ENCODE assay signal across 22 cellular contexts in genomic region chr20:3510110-3510509, GRCh38. TPM values are rescaled to one million over a fixed set of nuclear protein-coding genes. Genes with fewer than 3 reads are reported as not detected.
DNase-seq lines count a peak whose midpoint lies in the region; ATAC-seq, FAIRE-seq and TF ChIP-seq lines count a peak whose summit lies in the region.
"Had no signal": no experiment of that assay in that cellular context is flagged by ENCODE, and none has a peak within 500 bp of the region (broad histone marks: within the 10 kb centered on the region; RNA-seq: fewer than 3 reads in every experiment).

No MANE protein-coding gene starts in this region.

- H3K4me1 ChIP-seq in HepG2 (ENCODE audit: insufficient read depth, low read length): peaks cover 30% of the 10 kb centered on the region
- peaks cover 0 to 39% (median 14%) of the 10 kb centered on the region in 4 donors for H3K4me1 ChIP-seq in stomach

- TF ChIP-seq RAD21 in HepG2 (CRISPR knock-in tag; IDR thresholded peaks at IDR 0.05): no peak

- peak; percentile 59 for FAIRE-seq in HepG2 (lab: Jason Lieb, UNC)
- FAIRE-seq: A204.1, D721Med, GM12891, GM18507, H1 had no signal

- peak; percentile 27 for ATAC-seq in Right ventricle myocardium superior (ENCODE audit: poor library complexity)
- ATAC-seq in left ventricle myocardium superior: no peak
- peak; percentile 99 for ATAC-seq in HepG2
- no peak for ATAC-seq in GM21528 (IDR thresholded peaks at IDR 0.05; ENCODE audit: low FRiP score, unreplicated experiment)

- POLR2A ChIA-PET in HepG2 (lab: Yijun Ruan, JAX): interaction anchor here (0.7 to 0.9 kb wide), 3 partner anchors 17 to 41 kb away, joined by 3 to 5 read pairs (median 3); partner anchors contain the start of gene ATRN

- H4K20me1 ChIP-seq in HepG2 (ENCODE audit: insufficient read depth, low read length): no peaks in the 10 kb centered on the region

- TF ChIP-seq EP300 in HepG2 (IDR thresholded peaks at IDR 0.05; ENCODE audit: low read depth in 2 of 2, low read length in 2 of 2): peak; percentile 48 to 86; a peak in 3 of 4 replicates
- no peak; the same call in 1 of the 2 replicates for TF ChIP-seq EP300 in HepG2 (CRISPR knock-in tag; IDR thresholded peaks at IDR 0.05; ENCODE audit: borderline replicate concordance)
- TF ChIP-seq EP300 in stomach (IDR thresholded peaks at IDR 0.05): no peak

- CTCF ChIA-PET in HepG2 (lab: Yijun Ruan, JAX; ENCODE audit: low intra/inter-chr PET ratio, low total read pairs): no interaction called here

- TF ChIP-seq CTCF in HepG2 (CRISPR knock-in tag; IDR thresholded peaks at IDR 0.05) (no peak), stomach (IDR thresholded peaks at IDR 0.05) (no peak)

- in situ Hi-C loops in HepG2 (cut with HindIII; ENCODE audit: extremely low pct_ligation_motif_present, low pct_unique_long_range_greater_than_20kb): no loop called here

- WGBS in HepG2 (ENCODE audit: low lambda C conversion rate): 18% methylated on average over 2 of the region's 2 CpGs
- WGBS in stomach, 5 donors: 16 to 35% (median 21%) methylated on average over 2 of the region's 2 CpGs

- H3K4me3 ChIP-seq in HepG2 (replicated peaks in 1 of 3; ENCODE audit: insufficient read depth in 1 of 3, low read depth in 2 of 3, low read length in 3 of 3) (no peak overlapping the region), stomach (no peak overlapping the region)
- H3K4me3 ChIP-seq: BLaER1 treated with 17β-estradiol and CSF1 and Interleukin-3, amounts not matched to agents 10 nM and 100 nM had no signal

- no TSS peak for BruUV-seq in HepG2 (replicated peaks; lab: Mats Ljungman, UMichigan)

- H3K36me3 ChIP-seq in HepG2 (replicated peaks in 1 of 2; ENCODE audit: control insufficient read depth in 1 of 2, insufficient read depth in 2 of 2, low read length in 2 of 2) (no peaks in the 10 kb centered on the region), stomach (no peaks in the 10 kb centered on the region)

- H3K9me3 ChIP-seq in HepG2 (ENCODE audit: low read length) (no peaks in the 10 kb centered on the region), stomach (no peaks in the 10 kb centered on the region)

- TF ChIP-seq POLR2A in HepG2 (IDR thresholded peaks at IDR 0.05; ENCODE audit: insufficient read depth in 1 of 2, low read depth in 2 of 2, low read length in 2 of 2) (no peak), stomach (IDR thresholded peaks at IDR 0.05) (no peak)

- intact Hi-C loops in Right ventricle myocardium superior (cut with DNase I): no loop called here
- intact Hi-C loops in left ventricle myocardium superior (cut with micrococcal nuclease): no loop called here
- intact Hi-C loops in HepG2 (cut with micrococcal nuclease; ENCODE audit: unreplicated experiment): loop anchor here (5.0 kb wide), 1 partner anchor 38 kb away; the partner anchor contains the start of gene ATRN
- intact Hi-C loops in stomach (cut with DNase I; ENCODE audit: low total_unique reads): no loop called here

- H3K9ac ChIP-seq in HepG2 (ENCODE audit: insufficient read depth, low read depth, low read length): peak overlapping the region; percentile 26; the same call in 1 of the 2 replicates
- H3K9ac ChIP-seq: BLaER1 treated with 17β-estradiol and CSF1 and Interleukin-3, amounts not matched to agents 10 nM and 100 nM had no signal

- peaks cover 19% of the 10 kb centered on the region for H3K79me2 ChIP-seq in HepG2 (ENCODE audit: insufficient read depth, low read length)

- DNase-seq in Right ventricle myocardium superior (no peak), left ventricle myocardium superior (no peak), amniotic epithelial cell (ENCODE audit: low read depth) (peak; percentile 12), HepG2 (ENCODE audit: low spot score) (peak; percentile 87), stomach (no peak), EL (no peak), epidermal melanocyte (ENCODE audit: insufficient read length, low spot score) (no peak)
- DNase-seq: CD8-positive, alpha-beta memory T cell; GF-D8; KG1; NCI-H1048; NCI-H1436 treated with DMSO at 0.1 percent for 48 hours; NCI-H2029 treated with DMSO at 0.1 percent for 48 hours; NCI-H510A treated with DMSO at 0.1 percent for 48 hours had no signal

- H3K27ac ChIP-seq in HepG2 (ENCODE audit: extremely low read length, insufficient read depth, low read length) (peak overlapping the region; percentile 55), stomach (peak overlapping the region in 3 of 5 donors; percentile 22 to 49 (median 38))
- H3K27ac ChIP-seq: BLaER1 treated with 17β-estradiol and CSF1 and Interleukin-3, amounts not matched to agents 10 nM and 100 nM; HL-60 had no signal

- peak overlapping the region; percentile 27; the same call in 1 of the 2 replicates for H3K4me2 ChIP-seq in HepG2 (ENCODE audit: low read depth, low read length)
- H3K4me2 ChIP-seq: BLaER1 treated with 17β-estradiol and CSF1 and Interleukin-3, amounts not matched to agents 10 nM and 100 nM had no signal

- no peaks in the 10 kb centered on the region for H3K27me3 ChIP-seq in HepG2 (ENCODE audit: control insufficient read depth in 1 of 2, insufficient read depth in 2 of 2, low read length in 2 of 2)
- no peaks in the 10 kb centered on the region for H3K27me3 ChIP-seq in stomach
- H3K27me3 ChIP-seq: BLaER1 treated with 17β-estradiol and CSF1 and Interleukin-3, amounts not matched to agents 10 nM and 100 nM had no signal

- H2AFZ ChIP-seq in HepG2 (ENCODE audit: low read length): no peak overlapping the region

TF ChIP-seq in HepG2, 621 proteins besides CTCF, POLR2A, EP300 and RAD21 (continues in another document):
- TF ChIP-seq IRF2 (CRISPR knock-in tag; IDR thresholded peaks at IDR 0.05): no peak
- TF ChIP-seq RERE (CRISPR knock-in tag; IDR thresholded peaks at IDR 0.05; ENCODE audit: low read depth): peak; percentile 77
- TF ChIP-seq FOXA1 (IDR thresholded peaks at IDR 0.05): no peak
- peak; percentile 72 for TF ChIP-seq FOXA1 (CRISPR knock-in tag; IDR thresholded peaks at IDR 0.05)

RNA-seq across cellular contexts. Expression of gene ATRN, which starts 39.3 kb away (rescaled TPM):
- total RNA-seq in Right ventricle myocardium superior: 30.0 TPM
- 34.3 TPM for total RNA-seq in left ventricle myocardium superior
- total RNA-seq in HepG2 (2016; rRNA removed; fragmentation: Illumina TruSeq; extraction: Trizol): 30.8 and 44.2 TPM in 2 replicates
- 3.7 and 4.2 TPM in 2 replicates for total RNA-seq in HepG2 (2016; cell fraction: cytosol; rRNA removed; fragmentation: Illumina TruSeq; extraction: Trizol; ENCODE audit: low read depth)
- total RNA-seq in HepG2 (2016; cell fraction: insoluble cytoplasmic fraction; rRNA removed; fragmentation: Illumina TruSeq; extraction: Trizol): 27.2 and 45.7 TPM in 2 replicates
- 9.6 and 11.5 TPM in 2 replicates for total RNA-seq in HepG2 (2016; cell fraction: membrane; rRNA removed; fragmentation: Illumina TruSeq; extraction: Trizol)
- 61.1 and 74.3 TPM in 2 replicates for total RNA-seq in HepG2 (2016; cell fraction: nucleus; rRNA removed; fragmentation: Illumina TruSeq; extraction: Trizol)
- 81.1 and 97.2 TPM in 2 replicates for polyA plus RNA-seq in HepG2 (2011; rRNA removed)
- polyA plus RNA-seq in HepG2 (2011; cell fraction: cytosol; rRNA removed): 56.4 and 83.6 TPM in 2 replicates
- polyA plus RNA-seq in HepG2 (2011; cell fraction: nucleus; rRNA removed): 56.4 and 62.4 TPM in 2 replicates
- 69.4 and 78.7 TPM in 2 replicates for polyA plus RNA-seq in HepG2 (2012)
- 1.8 and 2.0 TPM in 2 replicates for polyA plus RNA-seq in HepG2 (2016; cell fraction: cytosol; fragmentation: Illumina TruSeq; extraction: Trizol; ENCODE audit: low read depth)
- polyA plus RNA-seq in HepG2 (2016; cell fraction: insoluble cytoplasmic fraction; fragmentation: Illumina TruSeq; extraction: Trizol; ENCODE audit: low read depth): 14.7 and 16.4 TPM in 2 replicates
- polyA plus RNA-seq in HepG2 (2016; cell fraction: membrane; fragmentation: Illumina TruSeq; extraction: Trizol; ENCODE audit: low read depth): 4.0 and 4.6 TPM in 2 replicates
- 41.8 and 43.9 TPM in 2 replicates for polyA plus RNA-seq in HepG2 (2016; cell fraction: nucleus; fragmentation: Illumina TruSeq; extraction: Trizol; ENCODE audit: insufficient read depth, low read depth)
- 12.4 and 245 TPM in 2 replicates for polyA minus RNA-seq in HepG2 (2011; rRNA and poly(A)+ RNA removed; ENCODE audit: low replicate concordance)
- polyA minus RNA-seq in HepG2 (2011; cell fraction: cytosol; rRNA and poly(A)+ RNA removed): 92.1 and 130 TPM in 2 replicates
- 123 and 165 TPM in 2 replicates for polyA minus RNA-seq in HepG2 (2011; cell fraction: nucleus; rRNA and poly(A)+ RNA removed)
- 10 to 100 TPM; 17.5 to 63.9 (median 35.5) TPM for total RNA-seq in stomach
- 1 to 10 TPM; 2.9 to 7.0 (median 3.9) TPM for polyA plus RNA-seq in stomach

Comparison
In these comparisons a context has a peak if more than half of its experiments do, and no peak if none do; other contexts are left out.
1. ATAC-seq: peak in Right ventricle myocardium superior (single experiment) and HepG2 (single experiment); none in left ventricle myocardium superior (single experiment) and GM21528 (single experiment).
2. DNase-seq: peak in amniotic epithelial cell (single experiment) and HepG2 (single experiment); none in Right ventricle myocardium superior (single experiment), left ventricle myocardium superior (single experiment), stomach (single experiment), EL (single experiment) and epidermal melanocyte (single experiment).